ENCODE assay signal across 28 cellular contexts in the genomic region with DNA sequence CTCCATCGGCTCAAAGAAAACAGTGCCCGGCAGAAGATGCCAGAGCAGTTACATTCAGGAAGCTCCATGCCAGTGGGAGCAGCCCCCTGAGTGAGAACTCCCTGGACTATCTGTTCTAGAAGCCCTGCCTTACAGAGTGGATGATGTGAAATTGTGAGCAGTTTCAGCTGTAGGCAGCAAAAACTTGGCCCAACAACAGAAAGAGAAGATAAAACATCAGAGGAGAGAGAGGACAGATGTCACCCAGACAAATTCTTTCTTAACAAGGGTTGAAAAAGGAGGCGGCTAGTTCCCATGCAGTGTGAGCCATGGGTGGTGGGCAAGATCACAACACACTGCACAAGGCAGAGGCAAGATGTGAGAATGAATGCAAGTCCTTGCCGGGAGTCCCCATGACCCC. TPM values are rescaled to one million over a fixed set of nuclear protein-coding genes. Genes with fewer than 3 reads are reported as not detected.
DNase-seq lines count a peak whose midpoint lies in the region; FAIRE-seq and TF ChIP-seq lines count a peak whose summit lies in the region.
"Had no signal": no experiment of that assay in that cellular context is flagged by ENCODE, and none has a peak within 500 bp of the region (broad histone marks: within the 10 kb centered on the region; RNA-seq: fewer than 3 reads in every experiment).

No MANE protein-coding gene starts in this region.

- H3K27ac ChIP-seq in kidney (ENCODE audit: low read depth in 2 of 2, low read length in 2 of 2) = no peak overlapping the region
- H3K27ac ChIP-seq in osteoblast (ENCODE audit: low read depth, low read length) = no peak overlapping the region
- H3K27ac ChIP-seq: BLaER1 had no signal

- H3K9ac ChIP-seq in kidney (ENCODE audit: low read length in 2 of 2) = no peak overlapping the region
- H3K9ac ChIP-seq: BLaER1 had no signal

- H3K36me3 Mint-ChIP-seq in nephron (ENCODE audit: low read depth) = no peaks in the 10 kb centered on the region
- no peaks in the 10 kb centered on the region for H3K36me3 Mint-ChIP-seq in activated T-helper 1 cell treated with anti-CD3 and anti-CD28 coated beads, Interleukin-12 subunit alpha, Interleukin-12 subunit beta, Interleukin-2, Interleukin-4 antibody, amounts not matched to agents 30 ng/mL and 10 ng/mL and 1 ng/mL, durations not matched to agents 14 hours and 24 hours and 36 hours (ENCODE audit: low read depth)
- H3K36me3 Mint-ChIP-seq: CD14-positive monocyte; CD4-positive, alpha-beta memory T cell; CD4-positive, CD25-positive, alpha-beta regulatory T cell; CD8-positive, alpha-beta memory T cell had no signal

- H3K27ac Mint-ChIP-seq in nephron = peak overlapping the region; percentile 6 to 40 (median 26)
- no peak overlapping the region for H3K27ac Mint-ChIP-seq in activated T-helper 1 cell treated with anti-CD3 and anti-CD28 coated beads, Interleukin-12 subunit alpha, Interleukin-12 subunit beta, Interleukin-2, Interleukin-4 antibody, amounts not matched to agents 30 ng/mL and 10 ng/mL and 1 ng/mL, durations not matched to agents 14 hours and 24 hours and 36 hours
- H3K27ac Mint-ChIP-seq: CD14-positive monocyte had no signal

- H3K9me3 ChIP-seq in kidney (ENCODE audit: control insufficient read depth in 1 of 2, low read length in 2 of 2) = no peaks in the 10 kb centered on the region
- no peaks in the 10 kb centered on the region for H3K9me3 ChIP-seq in osteoblast (ENCODE audit: low read depth, low read length)
- H3K9me3 ChIP-seq: BE2C had no signal

- no peak overlapping the region for H2AFZ ChIP-seq in osteoblast (ENCODE audit: low read length)

- intact Hi-C loops in kidney (cut with DNase I) = no loop called here
- intact Hi-C loops in activated T-helper 1 cell treated with anti-CD3 and anti-CD28 coated beads, Interleukin-12 subunit alpha, Interleukin-12 subunit beta, Interleukin-2, Interleukin-4 antibody, amounts not matched to agents 30 ng/mL and 10 ng/mL and 1 ng/mL, durations not matched to agents 14 hours and 24 hours and 36 hours (cut with micrococcal nuclease) = no loop called here

- H3K4me1 Mint-ChIP-seq in nephron = peaks cover 11% of the 10 kb centered on the region
- H3K4me1 Mint-ChIP-seq in activated T-helper 1 cell treated with anti-CD3 and anti-CD28 coated beads, Interleukin-12 subunit alpha, Interleukin-12 subunit beta, Interleukin-2, Interleukin-4 antibody, amounts not matched to agents 30 ng/mL and 10 ng/mL and 1 ng/mL, durations not matched to agents 14 hours and 24 hours and 36 hours (ENCODE audit: low read depth) = peaks cover 33% of the 10 kb centered on the region

- peaks cover 0 to 6% of the 10 kb centered on the region in 2 donors for H3K4me1 ChIP-seq in kidney (ENCODE audit: control insufficient read depth in 1 of 2, insufficient read depth in 1 of 2, low read depth in 1 of 2, low read length in 2 of 2)
- no peaks in the 10 kb centered on the region for H3K4me1 ChIP-seq in osteoblast (ENCODE audit: insufficient read depth, low read length)
- H3K4me1 ChIP-seq: BE2C, BLaER1 had no signal

- no peaks in the 10 kb centered on the region for H3K79me2 ChIP-seq in osteoblast (ENCODE audit: insufficient read depth, low read length)

- no peak overlapping the region for H3K4me3 Mint-ChIP-seq in nephron
- no peak overlapping the region for H3K4me3 Mint-ChIP-seq in activated T-helper 1 cell treated with anti-CD3 and anti-CD28 coated beads, Interleukin-12 subunit alpha, Interleukin-12 subunit beta, Interleukin-2, Interleukin-4 antibody, amounts not matched to agents 30 ng/mL and 10 ng/mL and 1 ng/mL, durations not matched to agents 14 hours and 24 hours and 36 hours
- H3K4me3 Mint-ChIP-seq: CD14-positive monocyte; CD4-positive, alpha-beta memory T cell; CD8-positive, alpha-beta memory T cell had no signal

- H3K4me3 ChIP-seq in kidney (ENCODE audit: low read length in 2 of 2) (no peak overlapping the region), osteoblast (ENCODE audit: insufficient read depth, low read length) (no peak overlapping the region)
- H3K4me3 ChIP-seq: BLaER1 had no signal

- no peak overlapping the region for H3K4me2 ChIP-seq in osteoblast (ENCODE audit: insufficient read depth, low read length)
- H3K4me2 ChIP-seq: BLaER1 had no signal

- TF ChIP-seq CTCF in kidney (IDR thresholded peaks at IDR 0.05; ENCODE audit: borderline replicate concordance, extremely low read depth, insufficient read depth) (no peak), nephron (IDR thresholded peaks at IDR 0.05; ENCODE audit: unreplicated experiment in 3 of 3) (no peak), osteoblast (IDR thresholded peaks at IDR 0.05; ENCODE audit: extremely low read depth, low read depth, low read length) (no peak)

- H4K20me1 ChIP-seq in osteoblast (ENCODE audit: insufficient read depth, low read length) = no peaks in the 10 kb centered on the region
- H4K20me1 ChIP-seq: BLaER1 had no signal

- DNase-seq in kidney (peak; percentile 17), osteoblast (ENCODE audit: insufficient read length, low spot score, missing footprints) (peak; percentile 54), DMS79 treated with DMSO at 0.1 percent for 48 hours (lab: John Stamatoyannopoulos, UW) (no peak), T-helper 2 cell (no peak), NCI-H187 treated with DMSO at 0.1 percent for 48 hours (lab: John Stamatoyannopoulos, UW) (no peak)
- no peak for DNase-seq in activated T-helper 1 cell treated with anti-CD3 and anti-CD28 coated beads, Interleukin-12 subunit alpha, Interleukin-12 subunit beta, Interleukin-2, Interleukin-4 antibody, amounts not matched to agents 30 ng/mL and 10 ng/mL and 1 ng/mL, durations not matched to agents 14 hours and 24 hours and 36 hours (ENCODE audit: low spot score)
- DNase-seq: 8988T; ACHN; BE2C; C1 segment of cervical spinal cord; CD4-positive, alpha-beta memory T cell; CD4-positive, CD25-positive, alpha-beta regulatory T cell; COR-L47; DMS 273 treated with DMSO at 0.1 percent for 48 hours; DMS153; DMS53; DMS79; GF-D8 had no signal

- H3K27me3 ChIP-seq in osteoblast (ENCODE audit: insufficient read depth, low read length) = peaks cover 9% of the 10 kb centered on the region
- H3K27me3 ChIP-seq: BE2C, BLaER1 had no signal

- H3K36me3 ChIP-seq in kidney (ENCODE audit: control insufficient read depth in 1 of 2, insufficient read depth in 2 of 2, low read length in 2 of 2) = no peaks in the 10 kb centered on the region
- no peaks in the 10 kb centered on the region for H3K36me3 ChIP-seq in osteoblast (ENCODE audit: insufficient read depth, low read length)
- H3K36me3 ChIP-seq: BE2C, BLaER1 had no signal

- FAIRE-seq in kidney (lab: Jason Lieb, UNC) = no peak
- FAIRE-seq: A204.1, G401.6, GM12891, GM19239 had no signal

- no peaks in the 10 kb centered on the region for H3K9me3 Mint-ChIP-seq in nephron
- H3K9me3 Mint-ChIP-seq in activated T-helper 1 cell treated with anti-CD3 and anti-CD28 coated beads, Interleukin-12 subunit alpha, Interleukin-12 subunit beta, Interleukin-2, Interleukin-4 antibody, amounts not matched to agents 30 ng/mL and 10 ng/mL and 1 ng/mL, durations not matched to agents 14 hours and 24 hours and 36 hours = no peaks in the 10 kb centered on the region
- H3K9me3 Mint-ChIP-seq: CD4-positive, alpha-beta memory T cell; CD4-positive, CD25-positive, alpha-beta regulatory T cell had no signal

- peaks cover 8% of the 10 kb centered on the region for H3K27me3 Mint-ChIP-seq in nephron (ENCODE audit: low read depth)
- H3K27me3 Mint-ChIP-seq in activated T-helper 1 cell treated with anti-CD3 and anti-CD28 coated beads, Interleukin-12 subunit alpha, Interleukin-12 subunit beta, Interleukin-2, Interleukin-4 antibody, amounts not matched to agents 30 ng/mL and 10 ng/mL and 1 ng/mL, durations not matched to agents 14 hours and 24 hours and 36 hours (ENCODE audit: insufficient read depth) = peaks cover 15% of the 10 kb centered on the region
- H3K27me3 Mint-ChIP-seq: CD4-positive, alpha-beta memory T cell had no signal

RNA-seq across cellular contexts. Expression of a gene that starts 46.6 kb away (rescaled TPM):
- total RNA-seq in kidney (109 TPM), osteoblast (not detected in 2 replicates)
- polyA plus RNA-seq in kidney (ENCODE audit: insufficient read depth, low read depth, low replicate concordance) = 392 TPM
- total RNA-seq in activated T-helper 1 cell treated with anti-CD3 and anti-CD28 coated beads, Interleukin-12 subunit alpha, Interleukin-12 subunit beta, Interleukin-2, Interleukin-4 antibody, amounts not matched to agents 30 ng/mL and 10 ng/mL and 1 ng/mL, durations not matched to agents 14 hours and 24 hours and 36 hours = 0.44 TPM in 1 of 2 replicates, not detected in the other
- total RNA-seq: A673; CD4-positive, alpha-beta memory T cell; CD4-positive, CD25-positive, alpha-beta regulatory T cell; CD8-positive, alpha-beta memory T cell had no signal
- polyA plus RNA-seq: AG04450; CD14-positive monocyte; CD4-positive, alpha-beta memory T cell; CD4-positive, CD25-positive, alpha-beta regulatory T cell; CD8-positive, alpha-beta memory T cell had no signal

RNA-seq across cellular contexts. Expression of a gene that starts 58.0 kb away (rescaled TPM):
- total RNA-seq in kidney (3.6 TPM), osteoblast (1.1 TPM in 1 of 2 replicates, not detected in the other)
- 2.8 TPM for polyA plus RNA-seq in kidney (ENCODE audit: insufficient read depth, low read depth, low replicate concordance)
- 0.78 and 2.0 TPM in 2 replicates for total RNA-seq in activated T-helper 1 cell treated with anti-CD3 and anti-CD28 coated beads, Interleukin-12 subunit alpha, Interleukin-12 subunit beta, Interleukin-2, Interleukin-4 antibody, amounts not matched to agents 30 ng/mL and 10 ng/mL and 1 ng/mL, durations not matched to agents 14 hours and 24 hours and 36 hours
- total RNA-seq: A673 had no signal

Comparison
In these comparisons a context has a peak if more than half of its experiments do, and no peak if none do; other contexts are left out.
1. DNase-seq: peak in kidney (single experiment) and osteoblast (single experiment); none in DMS79 treated with DMSO at 0.1 percent for 48 hours (single experiment), T-helper 2 cell (0 of 5), NCI-H187 treated with DMSO at 0.1 percent for 48 hours (single experiment) and activated T-helper 1 cell treated with anti-CD3 and anti-CD28 coated beads, Interleukin-12 subunit alpha, Interleukin-12 subunit beta, Interleukin-2, Interleukin-4 antibody, amounts not matched to agents 30 ng/mL and 10 ng/mL and 1 ng/mL, durations not matched to agents 14 hours and 24 hours and 36 hours (single experiment).
2. RNA of a gene that starts 46.6 kb away (total RNA-seq): 109 TPM in kidney (single experiment); 0.44 TPM in activated T-helper 1 cell treated with anti-CD3 and anti-CD28 coated beads, Interleukin-12 subunit alpha, Interleukin-12 subunit beta, Interleukin-2, Interleukin-4 antibody, amounts not matched to agents 30 ng/mL and 10 ng/mL and 1 ng/mL, durations not matched to agents 14 hours and 24 hours and 36 hours and not detected in osteoblast; every median in the first group is over 10 times any median in the second.